In genomic region chr21:42234026-42234425, GRCh38 we compare ENCODE assay signal across 1 cellular context.
TF ChIP-seq lines count a peak whose summit lies in the region.

No MANE protein-coding gene starts in this region.

TF ChIP-seq in GM23338, 12 proteins besides CTCF, POLR2A, EP300 and RAD21 (continued from another document):
- TF ChIP-seq, protein P1, sequence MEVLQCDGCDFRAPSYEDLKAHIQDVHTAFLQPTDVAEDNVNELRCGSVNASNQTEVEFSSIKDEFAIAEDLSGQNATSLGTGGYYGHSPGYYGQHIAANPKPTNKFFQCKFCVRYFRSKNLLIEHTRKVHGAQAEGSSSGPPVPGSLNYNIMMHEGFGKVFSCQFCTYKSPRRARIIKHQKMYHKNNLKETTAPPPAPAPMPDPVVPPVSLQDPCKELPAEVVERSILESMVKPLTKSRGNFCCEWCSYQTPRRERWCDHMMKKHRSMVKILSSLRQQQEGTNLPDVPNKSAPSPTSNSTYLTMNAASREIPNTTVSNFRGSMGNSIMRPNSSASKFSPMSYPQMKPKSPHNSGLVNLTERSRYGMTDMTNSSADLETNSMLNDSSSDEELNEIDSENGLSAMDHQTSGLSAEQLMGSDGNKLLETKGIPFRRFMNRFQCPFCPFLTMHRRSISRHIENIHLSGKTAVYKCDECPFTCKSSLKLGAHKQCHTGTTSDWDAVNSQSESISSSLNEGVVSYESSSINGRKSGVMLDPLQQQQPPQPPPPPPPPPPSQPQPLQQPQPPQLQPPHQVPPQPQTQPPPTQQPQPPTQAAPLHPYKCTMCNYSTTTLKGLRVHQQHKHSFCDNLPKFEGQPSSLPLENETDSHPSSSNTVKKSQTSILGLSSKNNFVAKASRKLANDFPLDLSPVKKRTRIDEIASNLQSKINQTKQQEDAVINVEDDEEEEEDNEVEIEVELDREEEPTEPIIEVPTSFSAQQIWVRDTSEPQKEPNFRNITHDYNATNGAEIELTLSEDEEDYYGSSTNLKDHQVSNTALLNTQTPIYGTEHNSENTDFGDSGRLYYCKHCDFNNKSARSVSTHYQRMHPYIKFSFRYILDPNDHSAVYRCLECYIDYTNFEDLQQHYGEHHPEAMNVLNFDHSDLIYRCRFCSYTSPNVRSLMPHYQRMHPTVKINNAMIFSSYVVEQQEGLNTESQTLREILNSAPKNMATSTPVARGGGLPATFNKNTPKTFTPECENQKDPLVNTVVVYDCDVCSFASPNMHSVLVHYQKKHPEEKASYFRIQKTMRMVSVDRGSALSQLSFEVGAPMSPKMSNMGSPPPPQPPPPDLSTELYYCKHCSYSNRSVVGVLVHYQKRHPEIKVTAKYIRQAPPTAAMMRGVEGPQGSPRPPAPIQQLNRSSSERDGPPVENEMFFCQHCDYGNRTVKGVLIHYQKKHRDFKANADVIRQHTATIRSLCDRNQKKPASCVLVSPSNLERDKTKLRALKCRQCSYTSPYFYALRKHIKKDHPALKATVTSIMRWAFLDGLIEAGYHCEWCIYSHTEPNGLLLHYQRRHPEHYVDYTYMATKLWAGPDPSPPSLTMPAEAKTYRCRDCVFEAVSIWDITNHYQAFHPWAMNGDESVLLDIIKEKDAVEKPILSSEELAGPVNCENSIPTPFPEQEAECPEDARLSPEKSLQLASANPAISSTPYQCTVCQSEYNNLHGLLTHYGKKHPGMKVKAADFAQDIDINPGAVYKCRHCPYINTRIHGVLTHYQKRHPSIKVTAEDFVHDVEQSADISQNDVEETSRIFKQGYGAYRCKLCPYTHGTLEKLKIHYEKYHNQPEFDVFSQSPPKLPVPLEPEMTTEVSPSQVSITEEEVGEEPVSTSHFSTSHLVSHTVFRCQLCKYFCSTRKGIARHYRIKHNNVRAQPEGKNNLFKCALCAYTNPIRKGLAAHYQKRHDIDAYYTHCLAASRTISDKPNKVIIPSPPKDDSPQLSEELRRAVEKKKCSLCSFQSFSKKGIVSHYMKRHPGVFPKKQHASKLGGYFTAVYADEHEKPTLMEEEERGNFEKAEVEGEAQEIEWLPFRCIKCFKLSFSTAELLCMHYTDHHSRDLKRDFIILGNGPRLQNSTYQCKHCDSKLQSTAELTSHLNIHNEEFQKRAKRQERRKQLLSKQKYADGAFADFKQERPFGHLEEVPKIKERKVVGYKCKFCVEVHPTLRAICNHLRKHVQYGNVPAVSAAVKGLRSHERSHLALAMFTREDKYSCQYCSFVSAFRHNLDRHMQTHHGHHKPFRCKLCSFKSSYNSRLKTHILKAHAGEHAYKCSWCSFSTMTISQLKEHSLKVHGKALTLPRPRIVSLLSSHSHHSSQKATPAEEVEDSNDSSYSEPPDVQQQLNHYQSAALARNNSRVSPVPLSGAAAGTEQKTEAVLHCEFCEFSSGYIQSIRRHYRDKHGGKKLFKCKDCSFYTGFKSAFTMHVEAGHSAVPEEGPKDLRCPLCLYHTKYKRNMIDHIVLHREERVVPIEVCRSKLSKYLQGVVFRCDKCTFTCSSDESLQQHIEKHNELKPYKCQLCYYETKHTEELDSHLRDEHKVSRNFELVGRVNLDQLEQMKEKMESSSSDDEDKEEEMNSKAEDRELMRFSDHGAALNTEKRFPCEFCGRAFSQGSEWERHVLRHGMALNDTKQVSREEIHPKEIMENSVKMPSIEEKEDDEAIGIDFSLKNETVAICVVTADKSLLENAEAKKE (CRISPR knock-in tag; IDR thresholded peaks at IDR 0.05): no peak
- TF ChIP-seq ZNF331 (CRISPR knock-in tag; IDR thresholded peaks at IDR 0.05; ENCODE audit: low read depth): no peak
- no peak for TF ChIP-seq STAT1 (IDR thresholded peaks at IDR 0.05; ENCODE audit: unreplicated experiment)
